ENCODE assay signal across 17 cellular contexts in genomic region chr9:121889990-121890563, GRCh38.
DNase-seq lines count a peak whose midpoint lies in the region; ATAC-seq, FAIRE-seq and TF ChIP-seq lines count a peak whose summit lies in the region.
"Had no signal": no experiment of that assay in that cellular context is flagged by ENCODE, and none has a peak within 500 bp of the region (broad histone marks: within the 10 kb centered on the region; RNA-seq: fewer than 3 reads in every experiment).

No MANE protein-coding gene starts in this region.

- H3K9me3 ChIP-seq in astrocyte (ENCODE audit: insufficient read depth, low read depth, low read length) = no peaks in the 10 kb centered on the region
- H3K9me3 ChIP-seq: BE2C, lower lobe of right lung had no signal

- intact Hi-C loops in left ventricle myocardium superior (cut with micrococcal nuclease) (no loop called here), dorsolateral prefrontal cortex (cut with DNase I) (no loop called here)

- H3K79me2 ChIP-seq in astrocyte (ENCODE audit: insufficient read depth, low read length) = no peaks in the 10 kb centered on the region

- H3K27me3 ChIP-seq in astrocyte (ENCODE audit: insufficient read depth, low read length) (no peaks in the 10 kb centered on the region), dorsolateral prefrontal cortex (no peaks in the 10 kb centered on the region)
- H3K27me3 ChIP-seq: BE2C had no signal

- peaks cover 49% of the 10 kb centered on the region for H3K4me1 ChIP-seq in astrocyte (ENCODE audit: insufficient read depth, low read length)
- H3K4me1 ChIP-seq: lower lobe of right lung had no signal

- no peaks in the 10 kb centered on the region for H3K36me3 ChIP-seq in astrocyte (ENCODE audit: insufficient read depth, low read length)
- H3K36me3 ChIP-seq: BE2C, lower lobe of right lung had no signal

- H3K9ac ChIP-seq in astrocyte (ENCODE audit: low read length) = no peak overlapping the region

- DNase-seq in DMS79 (lab: John Stamatoyannopoulos, UW) (peak; percentile 78), HCEC 1CT (peak; percentile 60), astrocyte (ENCODE audit: low read depth) (peak; percentile 40), left ventricle myocardium superior (no peak), dorsolateral prefrontal cortex (no peak)
- no peak for DNase-seq in activated T-cell treated with anti-CD3 and anti-CD28 coated beads, Interleukin-2, amount 50 U/mL, for 1 hour
- DNase-seq in activated CD4-positive, alpha-beta T cell treated with anti-CD3 and anti-CD28 coated beads, Interleukin-2, amount 50 U/mL, for 4 hours = no peak
- DNase-seq: activated CD4-positive, CD25-positive, alpha-beta regulatory T cell treated with anti-CD3 and anti-CD28 coated beads, Interleukin-2, amount 50 U/mL, for 72 hours; activated gamma-delta T cell treated with Interleukin-2 at 50 U/mL for 16 hours; anterior cingulate cortex; BE2C; cortex of kidney; KG1; lower lobe of right lung; small intestine had no signal

- H3K4me3 Mint-ChIP-seq in astrocyte (ENCODE audit: unreplicated experiment) = no peak overlapping the region
- H3K4me3 Mint-ChIP-seq: T-helper 2 cell treated with Interferon-gamma antibody and Interleukin-4, amounts not matched to agents 5 μg/mL and 100 μg/mL, for 36 hours had no signal

- peaks cover 50% of the 10 kb centered on the region for H3K4me1 Mint-ChIP-seq in astrocyte (ENCODE audit: low read depth, unreplicated experiment)

- H3K27me3 Mint-ChIP-seq in astrocyte (ENCODE audit: low read depth, unreplicated experiment) = no peaks in the 10 kb centered on the region

- FAIRE-seq in astrocyte (lab: Jason Lieb, UNC) = peak; percentile 39
- FAIRE-seq: small intestine had no signal

- H3K27ac Mint-ChIP-seq in astrocyte (ENCODE audit: unreplicated experiment) = peak overlapping the region; percentile 28
- H3K27ac Mint-ChIP-seq: T-helper 2 cell treated with Interferon-gamma antibody and Interleukin-4, amounts not matched to agents 5 μg/mL and 100 μg/mL, for 36 hours had no signal

- H3K4me3 ChIP-seq in astrocyte (ENCODE audit: insufficient read depth, low read depth, low read length) (no peak overlapping the region), dorsolateral prefrontal cortex (no peak overlapping the region)
- H3K4me3 ChIP-seq: lower lobe of right lung had no signal

- H3K27ac ChIP-seq in astrocyte (ENCODE audit: low read depth, low read length) = no peak overlapping the region
- H3K27ac ChIP-seq in dorsolateral prefrontal cortex = no peak overlapping the region
- H3K27ac ChIP-seq: lower lobe of right lung had no signal

- peaks cover 2% of the 10 kb centered on the region for H3K9me3 Mint-ChIP-seq in astrocyte (ENCODE audit: unreplicated experiment)
- H3K9me3 Mint-ChIP-seq: T-helper 2 cell treated with Interferon-gamma antibody and Interleukin-4, amounts not matched to agents 5 μg/mL and 100 μg/mL, for 36 hours had no signal

- TF ChIP-seq CTCF in astrocyte (IDR thresholded peaks at IDR 0.05; ENCODE audit: insufficient read depth, low read depth, low read length) = no peak
- TF ChIP-seq CTCF in dorsolateral prefrontal cortex (IDR thresholded peaks at IDR 0.05 in 54 of 56, conservative IDR thresholded peaks at IDR 0.05 in 2 of 56; ENCODE audit: low read depth in 1 of 56, partially characterized antibody in 56 of 56) = no peak

- ATAC-seq in left ventricle myocardium superior = peak; percentile 75
- no peak for ATAC-seq in GM21825 (IDR thresholded peaks at IDR 0.05; ENCODE audit: unreplicated experiment)
- ATAC-seq: lower lobe of right lung had no signal

- H3K4me2 ChIP-seq in astrocyte (ENCODE audit: low read length) = peak overlapping the region; percentile 6

- H2AFZ ChIP-seq in astrocyte (ENCODE audit: low read depth, low read length) = no peak overlapping the region

- H4K20me1 ChIP-seq in astrocyte (ENCODE audit: insufficient read depth, low read length) = no peaks in the 10 kb centered on the region

- no peaks in the 10 kb centered on the region for H3K36me3 Mint-ChIP-seq in astrocyte (ENCODE audit: low read depth, unreplicated experiment)

Comparison
In these comparisons a context has a peak if more than half of its experiments do, and no peak if none do; other contexts are left out.
1. DNase-seq: peak in DMS79 (single experiment), HCEC 1CT (single experiment) and astrocyte (single experiment); none in left ventricle myocardium superior (single experiment), activated T-cell treated with anti-CD3 and anti-CD28 coated beads, Interleukin-2, amount 50 U/mL, for 1 hour (single experiment), activated CD4-positive, alpha-beta T cell treated with anti-CD3 and anti-CD28 coated beads, Interleukin-2, amount 50 U/mL, for 4 hours (0 of 2) and dorsolateral prefrontal cortex (0 of 10).